12 cellular contexts compared by ENCODE assay signal in genomic region chr1:1162597-1163537, GRCh38. TPM values are rescaled to one million over a fixed set of nuclear protein-coding genes. Genes with fewer than 3 reads are reported as not detected.
A peak's percentile ranks its signal among the peaks of the same experiment; 100 is the strongest.
DNase-seq lines count a peak whose midpoint lies in the region; ATAC-seq and TF ChIP-seq lines count a peak whose summit lies in the region.
"Had no signal": no experiment of that assay in that cellular context is flagged by ENCODE, and none has a peak within 500 bp of the region (broad histone marks: within the 10 kb centered on the region; RNA-seq: fewer than 3 reads in every experiment).

No MANE protein-coding gene starts in this region.

- no peak for TF ChIP-seq CTCF in WTC11 (IDR thresholded peaks at IDR 0.05)
- no peak for TF ChIP-seq CTCF in lower leg skin (IDR thresholded peaks at IDR 0.05)
- no peak for TF ChIP-seq CTCF in heart left ventricle (IDR thresholded peaks at IDR 0.05)

- POLR2A ChIA-PET in WTC11 (lab: Charles Lee): interaction anchor here (0.9 kb wide), 1 partner anchor 9 kb away, joined by 3 read pairs; no protein-coding TSS in a partner anchor
- POLR2A ChIA-PET in activated CD4-positive, alpha-beta memory T cell treated with anti-CD3 and anti-CD28 coated beads for 36 hours (lab: Charles Lee): no interaction called here

- H3K4me2 ChIP-seq in BLaER1: peak overlapping the region; percentile 76; the same call in 1 of the 2 replicates

- no peaks in the 10 kb centered on the region for H3K36me3 ChIP-seq in BLaER1
- H3K36me3 ChIP-seq in heart left ventricle: no peaks in the 10 kb centered on the region

- no peaks in the 10 kb centered on the region for H3K9me3 Mint-ChIP-seq in WTC11
- H3K9me3 Mint-ChIP-seq in activated CD4-positive, alpha-beta memory T cell treated with anti-CD3 and anti-CD28 coated beads for 36 hours: no peaks in the 10 kb centered on the region
- H3K9me3 Mint-ChIP-seq: activated naive CD4-positive, alpha-beta T cell treated with anti-CD3 and anti-CD28 coated beads, Interleukin-2, amount 10 ng/mL, durations not matched to agents 7 days and 5 days; dendritic cell treated with granulocyte-macrophage colony-stimulating factor and Interleukin-4, amounts not matched to agents 40 ng/mL and 50 ng/mL, for 4 days had no signal

- peaks cover 7% of the 10 kb centered on the region for H3K27me3 Mint-ChIP-seq in WTC11 (ENCODE audit: low read depth)
- H3K27me3 Mint-ChIP-seq in activated CD4-positive, alpha-beta memory T cell treated with anti-CD3 and anti-CD28 coated beads for 36 hours: peaks cover 5% of the 10 kb centered on the region

- 45 to 64% methylated on average over 50 to 61 of the region's 73 CpGs for WGBS in lower leg skin, 2 donors
- 48 to 84% (median 69%) methylated on average over 17 to 73 of the region's 73 CpGs for WGBS in heart left ventricle, 4 donors

- peaks cover 11% of the 10 kb centered on the region for H3K4me1 Mint-ChIP-seq in WTC11
- no peaks in the 10 kb centered on the region for H3K4me1 Mint-ChIP-seq in activated CD4-positive, alpha-beta memory T cell treated with anti-CD3 and anti-CD28 coated beads for 36 hours (ENCODE audit: low read depth)
- H3K4me1 Mint-ChIP-seq: activated naive CD4-positive, alpha-beta T cell treated with anti-CD3 and anti-CD28 coated beads, Interleukin-2, amount 10 ng/mL, durations not matched to agents 7 days and 5 days had no signal

- H3K27ac ChIP-seq in BLaER1 (no peak overlapping the region), heart left ventricle (no peak overlapping the region)

- H4K20me1 ChIP-seq in BLaER1: no peaks in the 10 kb centered on the region

- peak; percentile 27; the same call in 1 of the 2 replicates for ATAC-seq in WTC11
- ATAC-seq in heart left ventricle: no peak

- H3K9ac ChIP-seq in BLaER1: no peak overlapping the region

- DNase-seq in NCI-H146 (lab: John Stamatoyannopoulos, UW) (peak; percentile 97), WTC11 (ENCODE audit: low spot score) (peak; percentile 56), lower leg skin (ENCODE audit: low spot score in 2 of 2) (no peak), NCI-H524 treated with DMSO at 0.1 percent for 48 hours (lab: John Stamatoyannopoulos, UW) (no peak), activated T-cell treated with anti-CD3 and anti-CD28 coated beads for 4 hours (no peak), heart left ventricle (no peak)
- no peak for DNase-seq in activated CD4-positive, alpha-beta memory T cell treated with anti-CD3 and anti-CD28 coated beads for 36 hours
- DNase-seq: activated CD4-positive, alpha-beta T cell treated with anti-CD3 and anti-CD28 coated beads for 4 hours; activated naive CD4-positive, alpha-beta T cell treated with anti-CD3 and anti-CD28 coated beads, Interleukin-2, amount 10 ng/mL, durations not matched to agents 7 days and 5 days; GDM1 had no signal

- H3K27me3 ChIP-seq in BLaER1 (peaks cover 34% of the 10 kb centered on the region), heart left ventricle (peaks cover 12 to 65% (median 36%) of the 10 kb centered on the region in 9 donors)

- CTCF ChIA-PET in WTC11 (lab: Charles Lee): interaction anchor here (1.8 to 2.2 kb wide), 3 partner anchors 11 to 129 kb away, joined by 5 to 9 read pairs (median 5); partner anchors contain the start of gene TTLL10
- CTCF ChIA-PET in activated CD4-positive, alpha-beta memory T cell treated with anti-CD3 and anti-CD28 coated beads for 36 hours (lab: Charles Lee): no interaction called here

- TF ChIP-seq POLR2A in lower leg skin (IDR thresholded peaks at IDR 0.05) (no peak), heart left ventricle (IDR thresholded peaks at IDR 0.05) (no peak)

- H3K4me1 ChIP-seq in BLaER1 (peaks cover 69% of the 10 kb centered on the region), heart left ventricle (peaks cover 3 to 11% (median 10%) of the 10 kb centered on the region in 12 donors)

- H3K4me3 ChIP-seq in BLaER1 (no peak overlapping the region), lower leg skin (ENCODE audit: low read depth, poor library complexity, severe bottlenecking) (peak overlapping the region; percentile 19), heart left ventricle (no peak overlapping the region)

- H3K4me3 Mint-ChIP-seq in WTC11: no peak overlapping the region
- H3K4me3 Mint-ChIP-seq in activated CD4-positive, alpha-beta memory T cell treated with anti-CD3 and anti-CD28 coated beads for 36 hours: no peak overlapping the region
- H3K4me3 Mint-ChIP-seq: activated naive CD4-positive, alpha-beta T cell treated with anti-CD3 and anti-CD28 coated beads, Interleukin-2, amount 10 ng/mL, durations not matched to agents 7 days and 5 days; dendritic cell treated with granulocyte-macrophage colony-stimulating factor and Interleukin-4, amounts not matched to agents 40 ng/mL and 50 ng/mL, for 4 days had no signal

- no peaks in the 10 kb centered on the region for H3K9me3 ChIP-seq in BLaER1
- H3K9me3 ChIP-seq in heart left ventricle: no peaks in the 10 kb centered on the region

- intact Hi-C loops in lower leg skin (cut with DNase I; ENCODE audit: low total_unique reads): no loop called here
- intact Hi-C loops in heart left ventricle (cut with DNase I): loop anchor here in 1 of 10 donors (5.0 kb wide), 1 partner anchor 39 kb away; no protein-coding TSS in a partner anchor
- intact Hi-C loops in activated CD4-positive, alpha-beta memory T cell treated with anti-CD3 and anti-CD28 coated beads for 36 hours (cut with micrococcal nuclease): no loop called here

- no peaks in the 10 kb centered on the region for H3K36me3 Mint-ChIP-seq in WTC11
- H3K36me3 Mint-ChIP-seq in activated CD4-positive, alpha-beta memory T cell treated with anti-CD3 and anti-CD28 coated beads for 36 hours: no peaks in the 10 kb centered on the region
- H3K36me3 Mint-ChIP-seq: activated naive CD4-positive, alpha-beta T cell treated with anti-CD3 and anti-CD28 coated beads, Interleukin-2, amount 10 ng/mL, durations not matched to agents 7 days and 5 days had no signal

- no peak overlapping the region for H3K27ac Mint-ChIP-seq in WTC11
- no peak overlapping the region for H3K27ac Mint-ChIP-seq in activated CD4-positive, alpha-beta memory T cell treated with anti-CD3 and anti-CD28 coated beads for 36 hours
- H3K27ac Mint-ChIP-seq: activated naive CD4-positive, alpha-beta T cell treated with anti-CD3 and anti-CD28 coated beads, Interleukin-2, amount 10 ng/mL, durations not matched to agents 7 days and 5 days; dendritic cell treated with granulocyte-macrophage colony-stimulating factor and Interleukin-4, amounts not matched to agents 40 ng/mL and 50 ng/mL, for 4 days had no signal

TF ChIP-seq in WTC11, 78 proteins besides CTCF, POLR2A, EP300 and RAD21 (continues in another document):
- 0 out of 2 replicates have a peak, but pooled peaks have one; percentile 56 for TF ChIP-seq HMGXB4 (CRISPR knock-in tag; IDR thresholded peaks at IDR 0.05)
- TF ChIP-seq NFATC4 (CRISPR knock-in tag; IDR thresholded peaks at IDR 0.05): no peak
- no peak for TF ChIP-seq KAT7 (CRISPR knock-in tag; IDR thresholded peaks at IDR 0.05; ENCODE audit: borderline replicate concordance)
- TF ChIP-seq EMX1 (CRISPR knock-in tag; IDR thresholded peaks at IDR 0.05): no peak
- TF ChIP-seq E2F1 (CRISPR knock-in tag; IDR thresholded peaks at IDR 0.05): no peak
- no peak for TF ChIP-seq ZNF671 (CRISPR knock-in tag; IDR thresholded peaks at IDR 0.05)
- TF ChIP-seq ETV6 (CRISPR knock-in tag; IDR thresholded peaks at IDR 0.05): no peak

RNA-seq across cellular contexts. Expression of gene TTLL10, which starts 10.8 kb away (rescaled TPM):
- total RNA-seq in WTC11 (2021) (0.78 to 1.1 TPM (median 1.1 TPM) in 3 replicates), lower leg skin (not detected), heart left ventricle (under 1 TPM in 5 of 9 donors, not detected in 4; 0.14 to 0.53 (median 0.27) TPM)
- under 1 TPM; 0.03 to 0.19 TPM for polyA plus RNA-seq in heart left ventricle
- not detected for total RNA-seq in activated CD4-positive, alpha-beta memory T cell treated with anti-CD3 and anti-CD28 coated beads for 36 hours

RNA-seq across cellular contexts. Expression of gene TNFRSF18, which starts 43.5 kb away (rescaled TPM):
- total RNA-seq in WTC11 (2021) (0.83 to 1.2 TPM (median 1.1 TPM) in 3 replicates), lower leg skin (10 to 100 TPM; 19.8 to 36.8 (median 25.8) TPM), heart left ventricle (under 1 TPM in 2 of 9 donors, not detected in 7; 0.77 to 0.93 TPM)
- polyA plus RNA-seq in heart left ventricle: under 1 TPM in 1 of 2 donors, not detected in 1; 0.24 TPM
- total RNA-seq in activated CD4-positive, alpha-beta memory T cell treated with anti-CD3 and anti-CD28 coated beads for 36 hours: 100 to 1,000 TPM; 375 to 387 TPM

RNA-seq across cellular contexts. Expression of gene C1orf159, which starts 47.0 kb away (rescaled TPM):
- total RNA-seq in WTC11 (2021) (13.9 to 17.8 TPM (median 14.0 TPM) in 3 replicates), lower leg skin (10 to 100 TPM; 16.1 to 36.0 (median 21.5) TPM), heart left ventricle (1 to 10 TPM; 3.7 to 6.6 (median 4.2) TPM)
- polyA plus RNA-seq in heart left ventricle: 1 to 10 TPM; 7.1 to 7.2 TPM
- total RNA-seq in activated CD4-positive, alpha-beta memory T cell treated with anti-CD3 and anti-CD28 coated beads for 36 hours: 10 to 100 TPM; 19.5 to 20.5 TPM

RNA-seq across cellular contexts. Expression of gene TNFRSF4, which starts 51.1 kb away (rescaled TPM):
- total RNA-seq in WTC11 (2021) (0.18 to 0.33 TPM in 2 of 3 replicates, not detected in the other), lower leg skin (1 to 10 TPM in 1 of 4 donors, under 1 TPM in 1, not detected in 2; 0.69 to 1.4 TPM), heart left ventricle (10 to 100 TPM in 1 of 9 donors, 1 to 10 TPM in 8; 1.1 to 23.8 (median 2.7) TPM)
- 1 to 10 TPM; 3.2 to 4.0 TPM for polyA plus RNA-seq in heart left ventricle
- total RNA-seq in activated CD4-positive, alpha-beta memory T cell treated with anti-CD3 and anti-CD28 coated beads for 36 hours: 1,000 to 10,000 TPM; 1,003 to 1,005 TPM

Comparison
In these comparisons a context has a peak if more than half of its experiments do, and no peak if none do; other contexts are left out.
1. DNase-seq: peak in NCI-H146 (single experiment) and WTC11 (single experiment); none in lower leg skin (0 of 2), NCI-H524 treated with DMSO at 0.1 percent for 48 hours (single experiment), activated T-cell treated with anti-CD3 and anti-CD28 coated beads for 4 hours (single experiment), heart left ventricle (0 of 5) and activated CD4-positive, alpha-beta memory T cell treated with anti-CD3 and anti-CD28 coated beads for 36 hours (single experiment).